In genomic region chr10:128543186-128543585, GRCh38 we compare ENCODE assay signal across 1 cellular context.
TF ChIP-seq lines count a peak whose summit lies in the region.

No MANE protein-coding gene starts in this region.

TF ChIP-seq in H1, 55 proteins besides CTCF, POLR2A, EP300 and RAD21:
- TF ChIP-seq BACH1 (IDR thresholded peaks at IDR 0.05; ENCODE audit: low read length), result no peak
- no peak for TF ChIP-seq TEAD4 (IDR thresholded peaks at IDR 0.05; ENCODE audit: low read depth, low read length)
- TF ChIP-seq SP2 (IDR thresholded peaks at IDR 0.05; ENCODE audit: low read length), result no peak
- no peak for TF ChIP-seq SIN3A (conservative IDR thresholded peaks at IDR 0.05 in 1 of 2, IDR thresholded peaks at IDR 0.05 in 1 of 2; ENCODE audit: low read depth in 1 of 2, low read length in 2 of 2)
- no peak for TF ChIP-seq POLR2AphosphoS5 (IDR thresholded peaks at IDR 0.05; ENCODE audit: low read depth, low read length)
- no peak for TF ChIP-seq HDAC2 (IDR thresholded peaks at IDR 0.05; ENCODE audit: borderline replicate concordance in 1 of 2, low read depth in 2 of 2, low read length in 2 of 2)
- no peak for TF ChIP-seq CHD7 (IDR thresholded peaks at IDR 0.05; ENCODE audit: insufficient replicate concordance, low read length)
- no peak for TF ChIP-seq EGR1 (IDR thresholded peaks at IDR 0.05; ENCODE audit: borderline replicate concordance, low read depth, low read length)
- no peak for TF ChIP-seq CHD1 (IDR thresholded peaks at IDR 0.05; ENCODE audit: low read depth, low read length)
- TF ChIP-seq RFX5 (IDR thresholded peaks at IDR 0.05; ENCODE audit: borderline replicate concordance, low read depth, low read length), result no peak
- TF ChIP-seq TAF7 (optimal IDR thresholded peaks at IDR 0.05; ENCODE audit: borderline replicate concordance, low read depth, low read length), result no peak
